Comparison of ENCODE assay signal across 22 cellular contexts in the genomic region with DNA sequence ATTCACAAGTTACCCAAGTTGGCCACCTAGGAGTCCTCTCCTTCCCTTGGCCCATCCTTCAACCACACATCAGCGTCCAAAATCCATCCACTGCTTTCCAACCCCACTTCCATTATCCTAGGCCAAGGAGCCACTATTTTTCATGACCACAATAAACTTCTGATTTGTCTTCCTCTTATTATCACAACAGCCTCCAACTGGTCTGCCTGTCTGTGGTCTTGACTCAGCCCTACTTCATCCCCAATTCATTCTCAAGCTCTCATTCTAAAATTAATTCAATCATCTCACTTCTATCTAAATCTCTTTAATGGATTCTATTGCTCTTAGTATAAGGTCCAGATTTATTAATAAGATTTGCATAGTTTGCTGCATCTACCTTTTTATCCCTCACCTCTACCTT.
DNase-seq lines count a peak whose midpoint lies in the region; ATAC-seq and TF ChIP-seq lines count a peak whose summit lies in the region.
"Had no signal": no experiment of that assay in that cellular context is flagged by ENCODE, and none has a peak within 500 bp of the region (broad histone marks: within the 10 kb centered on the region; RNA-seq: fewer than 3 reads in every experiment).

No MANE protein-coding gene starts in this region.

- intact Hi-C loops in gastrocnemius medialis (cut with DNase I; ENCODE audit: low total_unique reads) (no loop called here), tibial artery (cut with DNase I; ENCODE audit: low total_unique reads) (no loop called here)

- DNase-seq in HT1080 (ENCODE audit: low read depth) (peak; percentile 14), hepatocyte (ENCODE audit: low spot score) (no peak), gastrocnemius medialis (no peak), osteocyte (ENCODE audit: extremely low spot score, unreplicated experiment) (no peak), tibial artery (no peak), GM23338 (ENCODE audit: low spot score) (no peak)
- DNase-seq: C1 segment of cervical spinal cord; CD4-positive, alpha-beta memory T cell; COR-L47; Kasumi-1; MV-4-11; NCI-H1105; NCI-H1436 treated with DMSO at 0.1 percent for 48 hours; NCI-H187 treated with DMSO at 0.1 percent for 48 hours; NCI-H446 treated with DMSO at 0.1 percent for 48 hours; NCI-H526; NCI-H82; SHP77 had no signal

- H3K27ac ChIP-seq in OCI-LY3 (ENCODE audit: low read length) = no peak overlapping the region
- H3K27ac ChIP-seq in hepatocyte = no peak overlapping the region
- no peak overlapping the region for H3K27ac ChIP-seq in gastrocnemius medialis
- H3K27ac ChIP-seq in tibial artery = no peak overlapping the region
- H3K27ac ChIP-seq in GM23338 (ENCODE audit: low read depth) = no peak overlapping the region
- H3K27ac ChIP-seq: RWPE1 had no signal

- no peaks in the 10 kb centered on the region for H3K9me3 ChIP-seq in OCI-LY3 (ENCODE audit: insufficient read depth, low read length)
- no peaks in the 10 kb centered on the region for H3K9me3 ChIP-seq in hepatocyte (ENCODE audit: low read depth)
- H3K9me3 ChIP-seq in gastrocnemius medialis = no peaks in the 10 kb centered on the region
- H3K9me3 ChIP-seq in tibial artery = no peaks in the 10 kb centered on the region

- 96% methylated on average over 1 of the region's 1 CpG for WGBS in hepatocyte (ENCODE audit: low lambda C conversion rate, missing lambda C conversion rate)

- H3K4me2 ChIP-seq in OCI-LY3 (ENCODE audit: low read length) (peak overlapping the region; percentile 65), hepatocyte (peak overlapping the region; percentile 66), GM23338 (no peak overlapping the region)

- H3K27ac Mint-ChIP-seq in osteocyte (ENCODE audit: unreplicated experiment) (no peak overlapping the region), GM23338 (no peak overlapping the region)
- H3K27ac Mint-ChIP-seq: CD4-positive, alpha-beta memory T cell had no signal

- H3F3A ChIP-seq in GM23338 (replicated peaks; ENCODE audit: low read depth) = no peaks in the 10 kb centered on the region

- H3K9me3 Mint-ChIP-seq in osteocyte (ENCODE audit: unreplicated experiment) = peaks cover 7% of the 10 kb centered on the region
- no peaks in the 10 kb centered on the region for H3K9me3 Mint-ChIP-seq in GM23338
- H3K9me3 Mint-ChIP-seq: CD4-positive, alpha-beta memory T cell had no signal

- TF ChIP-seq CTCF in OCI-LY3 (IDR thresholded peaks at IDR 0.05; ENCODE audit: low read depth, low read length) = no peak
- TF ChIP-seq CTCF in hepatocyte (IDR thresholded peaks at IDR 0.05; ENCODE audit: poor library complexity) = no peak
- no peak for TF ChIP-seq CTCF in gastrocnemius medialis (IDR thresholded peaks at IDR 0.05 in 4 of 5, conservative IDR thresholded peaks at IDR 0.05 in 1 of 5)
- TF ChIP-seq CTCF in osteocyte (IDR thresholded peaks at IDR 0.05) = no peak
- TF ChIP-seq CTCF in tibial artery (IDR thresholded peaks at IDR 0.05) = no peak
- no peak for TF ChIP-seq CTCF in GM23338 (conservative IDR thresholded peaks at IDR 0.05; ENCODE audit: low read depth in 2 of 2)

- no peak for TF ChIP-seq POLR2A in gastrocnemius medialis (IDR thresholded peaks at IDR 0.05)

- H3K27me3 Mint-ChIP-seq in osteocyte (ENCODE audit: unreplicated experiment) = peaks cover 14% of the 10 kb centered on the region
- H3K27me3 Mint-ChIP-seq in GM23338 (ENCODE audit: insufficient read depth, low read depth, poor library complexity) = peaks cover 2% of the 10 kb centered on the region

- H3K4me1 Mint-ChIP-seq in osteocyte (ENCODE audit: unreplicated experiment) = no peaks in the 10 kb centered on the region
- no peaks in the 10 kb centered on the region for H3K4me1 Mint-ChIP-seq in GM23338

- in situ Hi-C loops in gastrocnemius medialis (cut with MboI; ENCODE audit: low sequenced_read_pairs in 4 of 4) = no loop called here

- H3K36me3 Mint-ChIP-seq in osteocyte (ENCODE audit: unreplicated experiment) = no peaks in the 10 kb centered on the region
- no peaks in the 10 kb centered on the region for H3K36me3 Mint-ChIP-seq in GM23338 (ENCODE audit: low read depth)
- H3K36me3 Mint-ChIP-seq: CD4-positive, alpha-beta memory T cell had no signal

- no peak overlapping the region for H2AFZ ChIP-seq in OCI-LY3 (ENCODE audit: low read depth, low read length)
- H2AFZ ChIP-seq in hepatocyte = no peak overlapping the region
- H2AFZ ChIP-seq in GM23338 = no peak overlapping the region

- no peak overlapping the region for H3K9ac ChIP-seq in OCI-LY3 (ENCODE audit: low read length)

- H3K9me2 ChIP-seq in hepatocyte (replicated peaks; ENCODE audit: insufficient read depth) = no peaks in the 10 kb centered on the region
- H3K9me2 ChIP-seq in GM23338 (ENCODE audit: insufficient read depth) = 0 out of 2 replicates have a peak, but pooled peaks cover 3% of the 10 kb centered on the region

- H3K4me1 ChIP-seq in OCI-LY3 (ENCODE audit: low read length) (peaks cover 87% of the 10 kb centered on the region), hepatocyte (ENCODE audit: insufficient read depth) (peaks cover 16% of the 10 kb centered on the region), gastrocnemius medialis (no peaks in the 10 kb centered on the region), tibial artery (peaks cover 0 to 6% (median 0%) of the 10 kb centered on the region in 4 donors), GM23338 (ENCODE audit: insufficient read depth) (peaks cover 6% of the 10 kb centered on the region; the same call in 1 of the 2 replicates)

- H3K27me3 ChIP-seq in OCI-LY3 (ENCODE audit: low read depth, low read length) (no peaks in the 10 kb centered on the region), hepatocyte (no peaks in the 10 kb centered on the region), gastrocnemius medialis (no peaks in the 10 kb centered on the region), tibial artery (peaks cover 0 to 6% of the 10 kb centered on the region in 2 donors), GM23338 (ENCODE audit: insufficient read depth) (no peaks in the 10 kb centered on the region)

- no peak for ATAC-seq in gastrocnemius medialis
- ATAC-seq in GM23338 = no peak
- ATAC-seq: HCT116, Panc1 had no signal

- H3K4me3 Mint-ChIP-seq in osteocyte (ENCODE audit: unreplicated experiment) (no peak overlapping the region), GM23338 (no peak overlapping the region)
- H3K4me3 Mint-ChIP-seq: CD4-positive, alpha-beta memory T cell had no signal

- H3K36me3 ChIP-seq in OCI-LY3 (replicated peaks; ENCODE audit: low read depth, low read length) (no peaks in the 10 kb centered on the region), hepatocyte (replicated peaks; ENCODE audit: insufficient read depth, low read depth) (no peaks in the 10 kb centered on the region), gastrocnemius medialis (no peaks in the 10 kb centered on the region), tibial artery (no peaks in the 10 kb centered on the region), GM23338 (ENCODE audit: insufficient read depth) (no peaks in the 10 kb centered on the region)

- H4K20me1 ChIP-seq in OCI-LY3 (ENCODE audit: insufficient read depth, low read length) (no peaks in the 10 kb centered on the region), hepatocyte (ENCODE audit: insufficient read depth, poor library complexity, severe bottlenecking) (no peaks in the 10 kb centered on the region), GM23338 (replicated peaks; ENCODE audit: insufficient read depth) (no peaks in the 10 kb centered on the region)

- H3K79me2 ChIP-seq in OCI-LY3 (ENCODE audit: low read length) (no peaks in the 10 kb centered on the region), hepatocyte (no peaks in the 10 kb centered on the region), GM23338 (replicated peaks; ENCODE audit: insufficient read depth) (no peaks in the 10 kb centered on the region)

- no peak overlapping the region for H3K4me3 ChIP-seq in OCI-LY3 (ENCODE audit: low read length)
- H3K4me3 ChIP-seq in hepatocyte = no peak overlapping the region
- no peak overlapping the region for H3K4me3 ChIP-seq in gastrocnemius medialis
- H3K4me3 ChIP-seq in tibial artery = no peak overlapping the region
- H3K4me3 ChIP-seq in GM23338 = no peak overlapping the region

TF ChIP-seq in GM23338, 12 proteins besides CTCF, POLR2A, EP300 and RAD21:
- TF ChIP-seq EZH2 (IDR thresholded peaks at IDR 0.05; ENCODE audit: low read depth, unreplicated experiment) (no peak), JUNB (IDR thresholded peaks at IDR 0.05; ENCODE audit: unreplicated experiment) (no peak)
- TF ChIP-seq, protein P1, sequence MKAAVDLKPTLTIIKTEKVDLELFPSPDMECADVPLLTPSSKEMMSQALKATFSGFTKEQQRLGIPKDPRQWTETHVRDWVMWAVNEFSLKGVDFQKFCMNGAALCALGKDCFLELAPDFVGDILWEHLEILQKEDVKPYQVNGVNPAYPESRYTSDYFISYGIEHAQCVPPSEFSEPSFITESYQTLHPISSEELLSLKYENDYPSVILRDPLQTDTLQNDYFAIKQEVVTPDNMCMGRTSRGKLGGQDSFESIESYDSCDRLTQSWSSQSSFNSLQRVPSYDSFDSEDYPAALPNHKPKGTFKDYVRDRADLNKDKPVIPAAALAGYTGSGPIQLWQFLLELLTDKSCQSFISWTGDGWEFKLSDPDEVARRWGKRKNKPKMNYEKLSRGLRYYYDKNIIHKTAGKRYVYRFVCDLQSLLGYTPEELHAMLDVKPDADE (IDR thresholded peaks at IDR 0.05) = no peak
- TF ChIP-seq, protein P2, sequence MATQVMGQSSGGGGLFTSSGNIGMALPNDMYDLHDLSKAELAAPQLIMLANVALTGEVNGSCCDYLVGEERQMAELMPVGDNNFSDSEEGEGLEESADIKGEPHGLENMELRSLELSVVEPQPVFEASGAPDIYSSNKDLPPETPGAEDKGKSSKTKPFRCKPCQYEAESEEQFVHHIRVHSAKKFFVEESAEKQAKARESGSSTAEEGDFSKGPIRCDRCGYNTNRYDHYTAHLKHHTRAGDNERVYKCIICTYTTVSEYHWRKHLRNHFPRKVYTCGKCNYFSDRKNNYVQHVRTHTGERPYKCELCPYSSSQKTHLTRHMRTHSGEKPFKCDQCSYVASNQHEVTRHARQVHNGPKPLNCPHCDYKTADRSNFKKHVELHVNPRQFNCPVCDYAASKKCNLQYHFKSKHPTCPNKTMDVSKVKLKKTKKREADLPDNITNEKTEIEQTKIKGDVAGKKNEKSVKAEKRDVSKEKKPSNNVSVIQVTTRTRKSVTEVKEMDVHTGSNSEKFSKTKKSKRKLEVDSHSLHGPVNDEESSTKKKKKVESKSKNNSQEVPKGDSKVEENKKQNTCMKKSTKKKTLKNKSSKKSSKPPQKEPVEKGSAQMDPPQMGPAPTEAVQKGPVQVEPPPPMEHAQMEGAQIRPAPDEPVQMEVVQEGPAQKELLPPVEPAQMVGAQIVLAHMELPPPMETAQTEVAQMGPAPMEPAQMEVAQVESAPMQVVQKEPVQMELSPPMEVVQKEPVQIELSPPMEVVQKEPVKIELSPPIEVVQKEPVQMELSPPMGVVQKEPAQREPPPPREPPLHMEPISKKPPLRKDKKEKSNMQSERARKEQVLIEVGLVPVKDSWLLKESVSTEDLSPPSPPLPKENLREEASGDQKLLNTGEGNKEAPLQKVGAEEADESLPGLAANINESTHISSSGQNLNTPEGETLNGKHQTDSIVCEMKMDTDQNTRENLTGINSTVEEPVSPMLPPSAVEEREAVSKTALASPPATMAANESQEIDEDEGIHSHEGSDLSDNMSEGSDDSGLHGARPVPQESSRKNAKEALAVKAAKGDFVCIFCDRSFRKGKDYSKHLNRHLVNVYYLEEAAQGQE (IDR thresholded peaks at IDR 0.05; ENCODE audit: unreplicated experiment) = no peak
